Comparison of ENCODE assay signal across 8 cellular contexts in genomic region chr1:222455188-222455879, GRCh38.
DNase-seq lines count a peak whose midpoint lies in the region; ATAC-seq, FAIRE-seq and TF ChIP-seq lines count a peak whose summit lies in the region.

No MANE protein-coding gene starts in this region.

- no peaks in the 10 kb centered on the region for H3K9me3 Mint-ChIP-seq in endothelial cell (ENCODE audit: unreplicated experiment)

- peak; percentile 96 for ATAC-seq in GM21381 (IDR thresholded peaks at IDR 0.05; ENCODE audit: unreplicated experiment)

- H3K36me3 Mint-ChIP-seq in endothelial cell (ENCODE audit: low read depth, unreplicated experiment), result no peaks in the 10 kb centered on the region

- no peaks in the 10 kb centered on the region for H3K4me1 Mint-ChIP-seq in endothelial cell (ENCODE audit: unreplicated experiment)

- peaks cover 4% of the 10 kb centered on the region for H3K27me3 Mint-ChIP-seq in endothelial cell (ENCODE audit: unreplicated experiment)

- peak; percentile 90 for FAIRE-seq in D721Med (lab: Jason Lieb, UNC)

- peak; percentile 100 for TF ChIP-seq CTCF in D721Med (IDR thresholded peaks at IDR 0.05; ENCODE audit: insufficient read depth, missing control alignments)
- TF ChIP-seq CTCF in endothelial cell (IDR thresholded peaks at IDR 0.05; ENCODE audit: unreplicated experiment), result peak; percentile 81

- H3K27ac Mint-ChIP-seq in endothelial cell (ENCODE audit: unreplicated experiment), result no peak overlapping the region

- DNase-seq in D721Med (ENCODE audit: insufficient read length, low spot score) (peak; percentile 78), HPDE6-E6E7 (ENCODE audit: extremely low spot score) (peak; percentile 77), NOMO-1 (lab: John Stamatoyannopoulos, UW; ENCODE audit: unreplicated experiment in 2 of 2) (peak; percentile 82 to 94), endothelial cell (ENCODE audit: low spot score) (peak; percentile 84), mucosa of gallbladder (ENCODE audit: low spot score) (peak; percentile 86)
- peak; percentile 63 to 65 for DNase-seq in activated CD8-positive, alpha-beta memory T cell treated with anti-CD3 and anti-CD28 coated beads for 4 hours (ENCODE audit: low read depth in 2 of 2)
- DNase-seq in stimulated activated CD8-positive, alpha-beta memory T cell treated with anti-CD3 and anti-CD28 coated beads, Interleukin-4, amount 100 ng/mL, for 4 hours (ENCODE audit: low read depth in 2 of 2, low spot score in 1 of 2), result peak; percentile 60 to 64

- no peak overlapping the region for H3K4me3 Mint-ChIP-seq in endothelial cell (ENCODE audit: unreplicated experiment)

Comparison
In these comparisons a context has a peak if more than half of its experiments do, and no peak if none do; other contexts are left out.
1. Peak in every context shown above with its lines: DNase-seq and ATAC-seq.